9 cellular contexts compared by ENCODE assay signal in genomic region chr14:78022059-78022458, GRCh38.
A peak's percentile ranks its signal among the peaks of the same experiment; 100 is the strongest.
DNase-seq lines count a peak whose midpoint lies in the region; ATAC-seq, FAIRE-seq and TF ChIP-seq lines count a peak whose summit lies in the region.
"Had no signal": no experiment of that assay in that cellular context is flagged by ENCODE, and none has a peak within 500 bp of the region (broad histone marks: within the 10 kb centered on the region; RNA-seq: fewer than 3 reads in every experiment).

No MANE protein-coding gene starts in this region.

- intact Hi-C loops in sigmoid colon (cut with DNase I) = no loop called here

- no peak for FAIRE-seq in small intestine (lab: Jason Lieb, UNC)
- FAIRE-seq: TTC549 had no signal

- H3K27ac ChIP-seq in small intestine (ENCODE audit: low read depth in 1 of 2, low read length in 1 of 2) (no peak overlapping the region), sigmoid colon (no peak overlapping the region)

- DNase-seq in Caki2 (ENCODE audit: low read depth) (peak; percentile 23), NCI-H2107 treated with DMSO at 0.1 percent for 48 hours (lab: John Stamatoyannopoulos, UW; ENCODE audit: unreplicated experiment) (peak; percentile 97), glomerular endothelial cell (ENCODE audit: extremely low read depth, low read depth, low spot score) (peak; percentile 5), small intestine (peak; percentile 55), sigmoid colon (no peak)
- peak; percentile 8 for DNase-seq in activated CD4-positive, alpha-beta T cell treated with anti-CD3 and anti-CD28 coated beads, Interleukin-2, amount 50 U/mL, for 1 hour

- no peak for TF ChIP-seq EP300 in sigmoid colon (IDR thresholded peaks at IDR 0.05)

- H3K27me3 ChIP-seq in small intestine (ENCODE audit: control insufficient read depth in 2 of 2, insufficient read depth in 2 of 2, low read length in 2 of 2) = no peaks in the 10 kb centered on the region
- H3K27me3 ChIP-seq in sigmoid colon = no peaks in the 10 kb centered on the region

- in situ Hi-C loops in Caki2 (cut with HindIII; ENCODE audit: low pct_unique_long_range_greater_than_20kb, low sequenced_read_pairs) = no loop called here

- H3K4me3 ChIP-seq in small intestine (ENCODE audit: low read depth in 1 of 2, low read length in 2 of 2) (no peak overlapping the region), sigmoid colon (no peak overlapping the region)

- no peak for TF ChIP-seq CTCF in sigmoid colon (IDR thresholded peaks at IDR 0.05)

- H3K4me1 ChIP-seq in small intestine (ENCODE audit: control insufficient read depth in 2 of 2, insufficient read depth in 1 of 2, low read depth in 1 of 2, low read length in 1 of 2) (no peaks in the 10 kb centered on the region), sigmoid colon (no peaks in the 10 kb centered on the region)

- H3K9me3 ChIP-seq in small intestine (ENCODE audit: control insufficient read depth, low read depth) (no peaks in the 10 kb centered on the region), sigmoid colon (no peaks in the 10 kb centered on the region)

- H3K36me3 ChIP-seq in small intestine (ENCODE audit: control insufficient read depth in 2 of 2, insufficient read depth in 2 of 2, low read length in 2 of 2) = no peaks in the 10 kb centered on the region
- H3K36me3 ChIP-seq in sigmoid colon = no peaks in the 10 kb centered on the region

- ATAC-seq in GM18870 (IDR thresholded peaks at IDR 0.05; ENCODE audit: unreplicated experiment) (peak; percentile 92), HG03135 (IDR thresholded peaks at IDR 0.05; ENCODE audit: unreplicated experiment) (peak; percentile 93)

- no peak for TF ChIP-seq POLR2A in sigmoid colon (IDR thresholded peaks at IDR 0.05)

- WGBS in small intestine, 3 donors = 40 to 43% (median 42%) methylated on average over 5 of the region's 5 CpGs
- 38 to 47% methylated on average over 5 of the region's 5 CpGs for WGBS in sigmoid colon, 2 donors
